ENCODE assay signal across 21 cellular contexts in genomic region chr11:74006743-74007304, GRCh38. TPM values are rescaled to one million over a fixed set of nuclear protein-coding genes. Genes with fewer than 3 reads are reported as not detected.
DNase-seq lines count a peak whose midpoint lies in the region; ATAC-seq and TF ChIP-seq lines count a peak whose summit lies in the region.
"Had no signal": no experiment of that assay in that cellular context is flagged by ENCODE, and none has a peak within 500 bp of the region (broad histone marks: within the 10 kb centered on the region; RNA-seq: fewer than 3 reads in every experiment).

No MANE protein-coding gene starts in this region.

- H3K79me2 ChIP-seq in MM.1S (ENCODE audit: low read length), result no peaks in the 10 kb centered on the region

- no peaks in the 10 kb centered on the region for H3K9me3 Mint-ChIP-seq in CD4-positive, alpha-beta T cell
- H3K9me3 Mint-ChIP-seq in nephron progenitor cell, result no peaks in the 10 kb centered on the region

- H3K9me3 ChIP-seq in CD4-positive, alpha-beta T cell (ENCODE audit: control insufficient read depth, low read length), result no peaks in the 10 kb centered on the region
- no peaks in the 10 kb centered on the region for H3K9me3 ChIP-seq in T-helper 17 cell (ENCODE audit: control insufficient read depth, low read length, poor library complexity, severe bottlenecking)
- no peaks in the 10 kb centered on the region for H3K9me3 ChIP-seq in effector memory CD4-positive, alpha-beta T cell (ENCODE audit: control insufficient read depth, low read length)
- H3K9me3 ChIP-seq in MM.1S (replicated peaks; ENCODE audit: insufficient read depth, low read length), result no peaks in the 10 kb centered on the region
- H3K9me3 ChIP-seq: body of pancreas had no signal

- peak overlapping the region; percentile 69 for H3K27ac Mint-ChIP-seq in CD4-positive, alpha-beta T cell
- H3K27ac Mint-ChIP-seq in T-helper 17 cell, result peak overlapping the region; percentile 100
- peak overlapping the region; percentile 57 for H3K27ac Mint-ChIP-seq in nephron progenitor cell

- POLR2A ChIA-PET in CD4-positive, alpha-beta T cell (lab: Charles Lee), result interaction anchor here (0.9 to 2.2 kb wide), 4 partner anchors 9 to 36 kb away, joined by 3 to 10 read pairs (median 8); no protein-coding TSS in a partner anchor
- POLR2A ChIA-PET in GM10248 (lab: Yijun Ruan, JAX), result no interaction called here

- H3K27me3 ChIP-seq in CD4-positive, alpha-beta T cell (ENCODE audit: control insufficient read depth, insufficient read depth, low read length), result no peaks in the 10 kb centered on the region
- H3K27me3 ChIP-seq in effector memory CD4-positive, alpha-beta T cell (replicated peaks; ENCODE audit: control insufficient read depth, insufficient read depth, low read length, poor library complexity, severe bottlenecking), result no peaks in the 10 kb centered on the region
- H3K27me3 ChIP-seq in dorsolateral prefrontal cortex (no peaks in the 10 kb centered on the region), MM.1S (replicated peaks; ENCODE audit: insufficient read depth, low read length) (no peaks in the 10 kb centered on the region)
- H3K27me3 ChIP-seq: body of pancreas had no signal

- H3F3A ChIP-seq in MM.1S (ENCODE audit: insufficient read depth, low read length), result no peaks in the 10 kb centered on the region

- CTCF ChIA-PET in CD4-positive, alpha-beta T cell (lab: Charles Lee), result no interaction called here
- CTCF ChIA-PET in GM10248 (lab: Yijun Ruan, JAX), result interaction anchor here (1.2 kb wide), 1 partner anchor 43 kb away, joined by 3 read pairs; no protein-coding TSS in a partner anchor

- H4K20me1 ChIP-seq in MM.1S (ENCODE audit: insufficient read depth, low read length), result no peaks in the 10 kb centered on the region

- peak overlapping the region; percentile 70 for H3K27ac ChIP-seq in CD4-positive, alpha-beta T cell (ENCODE audit: low read depth, low read length)
- peak overlapping the region; percentile 64 for H3K27ac ChIP-seq in effector memory CD4-positive, alpha-beta T cell (ENCODE audit: insufficient read depth, low read length, poor library complexity, severe bottlenecking)
- no peak overlapping the region for H3K27ac ChIP-seq in dorsolateral prefrontal cortex
- no peak overlapping the region for H3K27ac ChIP-seq in MM.1S (ENCODE audit: low read length)
- H3K27ac ChIP-seq: body of pancreas, epithelial cell of prostate had no signal

- no peak for DNase-seq in CD4-positive, alpha-beta T cell
- DNase-seq in T-helper 17 cell (no peak), nephron progenitor cell (no peak), GM10248 (ENCODE audit: extremely low spot score) (no peak), dorsolateral prefrontal cortex (no peak), MM.1S (no peak)
- no peak for DNase-seq in effector memory CD4-positive, alpha-beta T cell
- DNase-seq: AML-193, body of pancreas, cortex of kidney, foreskin melanocyte, H7, KG1, midbrain, NCI-H2029 treated with DMSO at 0.1 percent for 48 hours, NCI-H446, RPMI8226 had no signal

- no peaks in the 10 kb centered on the region for H3K9me2 ChIP-seq in MM.1S (replicated peaks; ENCODE audit: insufficient read depth, low read length)

- peaks cover 91% of the 10 kb centered on the region for H3K4me1 Mint-ChIP-seq in CD4-positive, alpha-beta T cell (ENCODE audit: low read depth)
- H3K4me1 Mint-ChIP-seq in T-helper 17 cell (peaks cover 77% of the 10 kb centered on the region), nephron progenitor cell (peaks cover 45% of the 10 kb centered on the region)

- no peak overlapping the region for H3K4me2 ChIP-seq in MM.1S (ENCODE audit: low read depth, low read length)

- no peak overlapping the region for H3K4me3 ChIP-seq in effector memory CD4-positive, alpha-beta T cell (ENCODE audit: insufficient read depth, low read depth, low read length, poor library complexity, severe bottlenecking)
- H3K4me3 ChIP-seq in dorsolateral prefrontal cortex (no peak overlapping the region), MM.1S (ENCODE audit: low read length) (no peak overlapping the region)
- H3K4me3 ChIP-seq: body of pancreas, skin epidermis had no signal

- intact Hi-C loops in CD4-positive, alpha-beta T cell (cut with DNase I, micrococcal nuclease), result no loop called here
- intact Hi-C loops in dorsolateral prefrontal cortex (cut with DNase I), result no loop called here

- peaks cover 77% of the 10 kb centered on the region for H3K4me1 ChIP-seq in effector memory CD4-positive, alpha-beta T cell (ENCODE audit: control insufficient read depth, insufficient read depth, low read length, poor library complexity, severe bottlenecking)
- H3K4me1 ChIP-seq in MM.1S (ENCODE audit: low read length), result no peaks in the 10 kb centered on the region
- H3K4me1 ChIP-seq: body of pancreas had no signal

- no peak overlapping the region for H3K9ac ChIP-seq in MM.1S (ENCODE audit: low read length)

- no peak for TF ChIP-seq CTCF in CD4-positive, alpha-beta T cell (IDR thresholded peaks at IDR 0.05)
- TF ChIP-seq CTCF in nephron progenitor cell (IDR thresholded peaks at IDR 0.05) (no peak), GM10248 (IDR thresholded peaks at IDR 0.05; ENCODE audit: control extremely low read depth, extremely low read depth, low read depth, missing control alignments) (no peak), dorsolateral prefrontal cortex (IDR thresholded peaks at IDR 0.05 in 54 of 56, conservative IDR thresholded peaks at IDR 0.05 in 2 of 56; ENCODE audit: low read depth in 1 of 56, partially characterized antibody in 56 of 56) (no peak), MM.1S (IDR thresholded peaks at IDR 0.05; ENCODE audit: low read length) (no peak)

- no peak overlapping the region for H3K4me3 Mint-ChIP-seq in CD4-positive, alpha-beta T cell
- peak overlapping the region; percentile 58 for H3K4me3 Mint-ChIP-seq in T-helper 17 cell
- H3K4me3 Mint-ChIP-seq in nephron progenitor cell, result no peak overlapping the region

- H3K36me3 ChIP-seq in effector memory CD4-positive, alpha-beta T cell (ENCODE audit: control insufficient read depth, insufficient read depth, low read length), result no peaks in the 10 kb centered on the region
- no peaks in the 10 kb centered on the region for H3K36me3 ChIP-seq in MM.1S (replicated peaks; ENCODE audit: insufficient read depth, low read length)

- H2AFZ ChIP-seq in MM.1S (ENCODE audit: low read length), result no peak overlapping the region

- H3K36me3 Mint-ChIP-seq in CD4-positive, alpha-beta T cell (ENCODE audit: low read depth), result peaks cover 26% of the 10 kb centered on the region
- H3K36me3 Mint-ChIP-seq in T-helper 17 cell (ENCODE audit: low read depth), result no peaks in the 10 kb centered on the region
- H3K36me3 Mint-ChIP-seq in nephron progenitor cell (ENCODE audit: low read depth), result peaks cover 29% of the 10 kb centered on the region

- ATAC-seq in CD4-positive, alpha-beta T cell (ENCODE audit: poor library complexity), result no peak
- ATAC-seq in T-helper 17 cell (no peak), esophagus mucosa (no peak)
- ATAC-seq: body of pancreas had no signal

- H3K27me3 Mint-ChIP-seq in CD4-positive, alpha-beta T cell, result no peaks in the 10 kb centered on the region
- H3K27me3 Mint-ChIP-seq in T-helper 17 cell, result no peaks in the 10 kb centered on the region
- H3K27me3 Mint-ChIP-seq in nephron progenitor cell (ENCODE audit: low read depth, poor library complexity), result peaks cover 4% of the 10 kb centered on the region

RNA-seq across cellular contexts. Expression of gene UCP3, which starts 2.1 kb away (rescaled TPM):
- 1 to 10 TPM; 3.0 to 3.7 TPM for total RNA-seq in CD4-positive, alpha-beta T cell
- 1 to 10 TPM; 5.5 to 6.0 TPM for total RNA-seq in T-helper 17 cell
- total RNA-seq in esophagus mucosa, result 0.28 TPM
- total RNA-seq in dorsolateral prefrontal cortex, result 10 to 100 TPM in 10 of 120 experiments, 1 to 10 TPM in 110; 2.3 to 15.6 (median 5.9) TPM

RNA-seq across cellular contexts. Expression of gene UCP2, which starts 24.2 kb away (rescaled TPM):
- 100 to 1,000 TPM; 467 to 468 TPM for total RNA-seq in CD4-positive, alpha-beta T cell
- total RNA-seq in T-helper 17 cell (100 to 1,000 TPM; 701 to 919 TPM), esophagus mucosa (5.3 TPM), dorsolateral prefrontal cortex (10 to 100 TPM in 72 of 120 experiments, 1 to 10 TPM in 48; 3.3 to 33.4 (median 11.2) TPM)

RNA-seq across cellular contexts. Expression of gene DNAJB13, which starts 56.0 kb away (rescaled TPM):
- not detected for total RNA-seq in CD4-positive, alpha-beta T cell
- total RNA-seq in T-helper 17 cell, result under 1 TPM in 1 of 2 donors, not detected in 1; 0.40 TPM
- total RNA-seq in esophagus mucosa, result not detected
- 1 to 10 TPM in 31 of 120 experiments, under 1 TPM in 66, not detected in 23; 0.24 to 3.0 (median 0.72) TPM for total RNA-seq in dorsolateral prefrontal cortex
- total RNA-seq: H7, osteocyte had no signal

Comparison
In these comparisons a context has a peak if more than half of its experiments do, and no peak if none do; other contexts are left out.
1. H3K27ac ChIP-seq: peak in CD4-positive, alpha-beta T cell (single experiment) and effector memory CD4-positive, alpha-beta T cell (single experiment); none in dorsolateral prefrontal cortex (0 of 59) and MM.1S (single experiment).
2. RNA of gene UCP2, which starts 24.2 kb away (total RNA-seq): 701 to 919 TPM in T-helper 17 cell and 467 to 468 TPM in CD4-positive, alpha-beta T cell; 3.3 to 33.4 TPM in dorsolateral prefrontal cortex and 5.3 TPM in esophagus mucosa (single experiment); every median in the first group is over 10 times any median in the second.
3. Peak in every context shown above with its lines, with median percentiles within 50 percentile points of each other: H3K27ac Mint-ChIP-seq.